Comparison of ENCODE assay signal across 9 cellular contexts in the genomic region with DNA sequence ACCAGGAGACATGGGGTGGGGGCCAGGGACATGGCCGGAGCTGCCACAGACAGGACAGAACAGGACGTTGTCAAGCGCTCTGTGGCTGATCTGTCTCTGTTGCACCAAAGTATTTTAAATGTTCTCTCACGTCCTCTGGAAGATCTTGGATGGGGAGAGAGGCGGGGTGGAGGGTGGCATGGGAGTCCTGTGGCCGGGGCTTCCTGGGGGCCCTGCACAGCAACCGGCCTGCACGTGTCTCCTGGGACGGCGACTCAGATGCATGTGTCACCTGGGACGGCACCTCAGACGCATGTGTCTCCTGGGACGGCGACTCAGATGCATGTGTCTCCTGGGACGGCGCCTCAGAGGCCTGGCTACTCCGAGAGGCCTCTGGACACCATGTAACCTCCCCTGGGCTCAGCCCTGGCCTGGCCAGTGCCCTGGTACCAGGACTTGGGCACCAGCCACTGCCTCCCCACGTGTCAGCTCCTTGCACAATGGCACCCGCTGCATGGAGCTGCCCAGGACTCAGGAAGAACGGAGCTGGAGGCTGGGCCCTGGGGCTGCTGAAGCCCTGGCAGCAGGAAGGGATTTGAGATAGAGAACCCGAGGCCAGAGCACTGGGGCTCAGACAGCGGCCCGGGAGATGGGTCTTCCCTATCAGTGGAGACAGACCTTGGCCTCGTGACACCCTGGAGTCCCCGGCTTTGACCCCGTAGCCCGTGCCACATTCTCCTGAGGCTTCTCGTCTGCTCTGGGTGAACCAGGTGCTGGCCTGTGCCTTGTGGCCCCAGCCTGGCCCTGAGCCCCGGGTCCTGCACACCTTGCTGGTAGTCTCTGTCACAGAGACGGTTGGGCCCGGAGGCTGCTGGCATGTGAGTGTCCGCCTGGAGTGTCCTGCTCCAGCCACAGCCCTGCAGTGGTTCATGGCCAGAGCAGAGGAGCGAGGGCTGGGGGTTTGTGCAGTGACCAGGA. TPM values are rescaled to one million over a fixed set of nuclear protein-coding genes. Genes with fewer than 3 reads are reported as not detected.
DNase-seq lines count a peak whose midpoint lies in the region; ATAC-seq and TF ChIP-seq lines count a peak whose summit lies in the region.
"Had no signal": no experiment of that assay in that cellular context is flagged by ENCODE, and none has a peak within 500 bp of the region (broad histone marks: within the 10 kb centered on the region; RNA-seq: fewer than 3 reads in every experiment).

No MANE protein-coding gene starts in this region.

- no peaks in the 10 kb centered on the region for H3K27me3 ChIP-seq in CD4-positive, alpha-beta T cell (ENCODE audit: control insufficient read depth, insufficient read depth, low read length)
- no peaks in the 10 kb centered on the region; the same call in 1 of the 2 replicates for H3K27me3 ChIP-seq in IMR-90 (ENCODE audit: control insufficient read depth, insufficient read depth, low read length)
- peaks cover 0 to 61% (median 0%) of the 10 kb centered on the region in 4 donors for H3K27me3 ChIP-seq in esophagus squamous epithelium

- BruUV-seq in IMR-90 (replicated peaks; lab: Mats Ljungman, UMichigan) = no TSS peak

- peak overlapping the region; percentile 85 for H2AK9ac ChIP-seq in IMR-90 (replicated peaks; ENCODE audit: low read depth, low read length, poor library complexity)

- H2AK5ac ChIP-seq in IMR-90 (ENCODE audit: low read depth, low read length) = no peak overlapping the region

- no peak overlapping the region for H3K4ac ChIP-seq in IMR-90 (ENCODE audit: low read depth, low read length)

- POLR2A ChIA-PET in CD4-positive, alpha-beta T cell (lab: Charles Lee) = interaction anchor here (0.7 to 1.2 kb wide), 2 partner anchors 33 to 35 kb away, joined by 5 read pairs; no protein-coding TSS in a partner anchor
- POLR2A ChIA-PET in IMR-90 (lab: Charles Lee; ENCODE audit: unreplicated experiment) = no interaction called here

- H3K23ac ChIP-seq in IMR-90 (ENCODE audit: low read depth, low read length) = no peak overlapping the region

- H3K27ac ChIP-seq in CD4-positive, alpha-beta T cell (ENCODE audit: low read depth, low read length) = no peak overlapping the region
- H3K27ac ChIP-seq in IMR-90 (ENCODE audit: insufficient read depth, low read length) (no peak overlapping the region), esophagus squamous epithelium (no peak overlapping the region)

- no peak overlapping the region for H3K18ac ChIP-seq in IMR-90 (ENCODE audit: low read depth, low read length)

- H3K56ac ChIP-seq in IMR-90 (ENCODE audit: extremely low read depth, insufficient read depth, low read length) = no peak overlapping the region

- H3K4me1 ChIP-seq in IMR-90 (ENCODE audit: control insufficient read depth, insufficient read depth, low read length) (no peaks in the 10 kb centered on the region; the same call in 1 of the 2 replicates), esophagus squamous epithelium (peaks cover 6 to 22% (median 8%) of the 10 kb centered on the region in 3 donors)

- peaks cover 8% of the 10 kb centered on the region for H3K4me1 Mint-ChIP-seq in CD4-positive, alpha-beta T cell (ENCODE audit: low read depth)
- H3K4me1 Mint-ChIP-seq in brain = peaks cover 18% of the 10 kb centered on the region
- H3K4me1 Mint-ChIP-seq in naive B cell = peaks cover 7 to 12% (median 7%) of the 10 kb centered on the region in 3 donors

- no peak for ATAC-seq in CD4-positive, alpha-beta T cell (ENCODE audit: poor library complexity)
- ATAC-seq in IMR-90 (ENCODE audit: low read depth) (no peak), naive B cell (ENCODE audit: low read depth in 2 of 2) (no peak), GM18867 (IDR thresholded peaks at IDR 0.05; ENCODE audit: unreplicated experiment) (no peak), HG03520 (IDR thresholded peaks at IDR 0.05; ENCODE audit: unreplicated experiment) (no peak)

- H4K5ac ChIP-seq in IMR-90 (ENCODE audit: low read depth, low read length) = no peak overlapping the region

- H3K9me3 Mint-ChIP-seq in CD4-positive, alpha-beta T cell = no peaks in the 10 kb centered on the region
- H3K9me3 Mint-ChIP-seq in brain (peaks cover 0 to 7% (median 0%) of the 10 kb centered on the region in 5 experiments), naive B cell (no peaks in the 10 kb centered on the region)

- H3K4me2 ChIP-seq in IMR-90 (ENCODE audit: low read depth, low read length) = no peak overlapping the region

- in situ Hi-C loops in IMR-90 (cut with MboI; ENCODE audit: low sequenced_read_pairs) = loop anchor here (5.0 kb wide), 1 partner anchor 260 kb away; no protein-coding TSS in a partner anchor

- H3K27me3 Mint-ChIP-seq in CD4-positive, alpha-beta T cell = no peaks in the 10 kb centered on the region
- H3K27me3 Mint-ChIP-seq in brain (no peaks in the 10 kb centered on the region), naive B cell (peaks cover 0 to 18% (median 14%) of the 10 kb centered on the region in 3 donors)

- no peak overlapping the region for H3K14ac ChIP-seq in IMR-90 (replicated peaks; ENCODE audit: low read depth, low read length)

- H3K36me3 ChIP-seq in IMR-90 (ENCODE audit: control insufficient read depth, insufficient read depth, low read length) = no peaks in the 10 kb centered on the region
- no peaks in the 10 kb centered on the region for H3K36me3 ChIP-seq in esophagus squamous epithelium
- H3K36me3 ChIP-seq: thoracic aorta had no signal

- peak overlapping the region; percentile 71 for H3K4me3 Mint-ChIP-seq in CD4-positive, alpha-beta T cell
- H3K4me3 Mint-ChIP-seq in brain (peak overlapping the region in 3 of 5 experiments; percentile 16 to 56 (median 20)), naive B cell (peak overlapping the region in 7 of 8 donors; percentile 24 to 76 (median 59))

- no peak overlapping the region for H3K4me3 ChIP-seq in IMR-90 (ENCODE audit: insufficient read depth, low read depth, low read length)
- no peak overlapping the region for H3K4me3 ChIP-seq in esophagus squamous epithelium

- no peak overlapping the region for H4K91ac ChIP-seq in IMR-90 (ENCODE audit: insufficient read depth, low read depth, low read length)

- H2BK15ac ChIP-seq in IMR-90 (ENCODE audit: low read depth, low read length) = no peak overlapping the region

- DNase-seq in CD4-positive, alpha-beta T cell = no peak
- DNase-seq in IMR-90 (no peak), naive B cell (no peak), hepatic stellate cell (ENCODE audit: low spot score) (no peak), esophagus squamous epithelium (lab: John Stamatoyannopoulos, UW) (no peak)

- H3K79me1 ChIP-seq in IMR-90 (ENCODE audit: low read depth in 1 of 2, low read length in 2 of 2) = no peaks in the 10 kb centered on the region

- H3K9me3 ChIP-seq in CD4-positive, alpha-beta T cell (ENCODE audit: control insufficient read depth, low read length) = no peaks in the 10 kb centered on the region
- H3K9me3 ChIP-seq in IMR-90 (ENCODE audit: control insufficient read depth, insufficient read depth, low read length) (no peaks in the 10 kb centered on the region), esophagus squamous epithelium (no peaks in the 10 kb centered on the region)
- H3K9me3 ChIP-seq: thoracic aorta had no signal

- peaks cover 5% of the 10 kb centered on the region for H3K36me3 Mint-ChIP-seq in CD4-positive, alpha-beta T cell (ENCODE audit: low read depth)
- H3K36me3 Mint-ChIP-seq in brain (no peaks in the 10 kb centered on the region), naive B cell (no peaks in the 10 kb centered on the region)

- H3K9ac ChIP-seq in IMR-90 (ENCODE audit: low read depth, low read length) = no peak overlapping the region

- CTCF ChIA-PET in CD4-positive, alpha-beta T cell (lab: Charles Lee) = interaction anchor here (1.0 to 1.7 kb wide), 3 partner anchors 33 to 59 kb away, joined by 3 to 10 read pairs (median 4); no protein-coding TSS in a partner anchor
- CTCF ChIA-PET in IMR-90 (lab: Yijun Ruan, JAX) = interaction anchor here (0.6 to 1.6 kb wide), 17 partner anchors 10 to 417 kb away, joined by 3 to 15 read pairs (median 3); no protein-coding TSS in a partner anchor

- H2BK20ac ChIP-seq in IMR-90 (ENCODE audit: low read depth, low read length) = no peak overlapping the region

- H3K9me1 ChIP-seq in IMR-90 (ENCODE audit: insufficient read depth, low read length) = no peaks in the 10 kb centered on the region; the same call in 1 of the 2 replicates

- H2BK120ac ChIP-seq in IMR-90 (ENCODE audit: low read depth, low read length) = no peak overlapping the region

- H4K20me1 ChIP-seq in IMR-90 (ENCODE audit: insufficient read depth, low read length) = no peaks in the 10 kb centered on the region

- dilution Hi-C loops in IMR-90 (cut with HindIII; ENCODE audit: low sequenced_read_pairs, unreplicated experiment) = no loop called here

- TF ChIP-seq CTCF in CD4-positive, alpha-beta T cell (IDR thresholded peaks at IDR 0.05) = no peak
- no peak for TF ChIP-seq CTCF in IMR-90 (conservative IDR thresholded peaks at IDR 0.05; ENCODE audit: low read depth, low read length)
- TF ChIP-seq CTCF in brain (conservative IDR thresholded peaks at IDR 0.05) = no peak
- TF ChIP-seq CTCF in esophagus squamous epithelium (IDR thresholded peaks at IDR 0.05) = no peak

- H2AFZ ChIP-seq in IMR-90 (replicated peaks; ENCODE audit: low read length, poor library complexity) = no peak overlapping the region

- TF ChIP-seq RAD21 in IMR-90 (IDR thresholded peaks at IDR 0.05; ENCODE audit: low read length) = no peak

- WGBS in IMR-90 (ENCODE audit: extremely low coverage in 2 of 2, insufficient read length in 1 of 2), 2 experiments = 89% methylated on average over 23 of the region's 33 CpGs; no CpG with 5 or more reads in 1 of the 2 experiments
- 70 to 78% methylated on average over 11 to 14 of the region's 33 CpGs for WGBS in esophagus squamous epithelium, 2 donors

- H4K8ac ChIP-seq in IMR-90 (ENCODE audit: low read depth in 2 of 2, low read length in 2 of 2) = no peak overlapping the region

- no peak overlapping the region for H3K27ac Mint-ChIP-seq in CD4-positive, alpha-beta T cell
- H3K27ac Mint-ChIP-seq in brain (peak overlapping the region in 1 of 5 experiments; percentile 90), naive B cell (peak overlapping the region in 2 of 6 donors; percentile 24 to 84)

- intact Hi-C loops in CD4-positive, alpha-beta T cell (cut with DNase I, micrococcal nuclease) = loop anchor here (1.0 to 10.0 kb wide), 5 partner anchors 32 to 428 kb away; a partner anchor contains a TSS
- intact Hi-C loops in IMR-90 (cut with micrococcal nuclease) (loop anchor here (1.0 to 5.0 kb wide), 4 partner anchors 39 to 265 kb away; a partner anchor contains a TSS), esophagus squamous epithelium (cut with DNase I) (loop anchor here (5.0 kb wide), 2 partner anchors 40 to 265 kb away; no protein-coding TSS in a partner anchor)

- no peak overlapping the region for H2BK5ac ChIP-seq in IMR-90 (ENCODE audit: low read depth, low read length, poor library complexity, severe bottlenecking)

- TF ChIP-seq POLR2A in IMR-90 (IDR thresholded peaks at IDR 0.05; ENCODE audit: low read depth, low read length) (no peak), esophagus squamous epithelium (IDR thresholded peaks at IDR 0.05) (no peak)

RNA-seq across cellular contexts. Expression of a gene that starts 14.7 kb away (rescaled TPM):
- total RNA-seq in CD4-positive, alpha-beta T cell = 10 to 100 TPM; 11.5 to 12.0 TPM
- 2.2 and 3.3 TPM in 2 replicates for total RNA-seq in IMR-90 (2012; rRNA removed)
- polyA plus RNA-seq in IMR-90 (2012; rRNA removed) = 16.2 and 22.6 TPM in 2 replicates
- polyA plus RNA-seq in IMR-90 (2012; cell fraction: cytosol; rRNA removed) = 5.3 and 15.6 TPM in 2 replicates
- polyA plus RNA-seq in IMR-90 (2012; cell fraction: nucleus; rRNA removed; ENCODE audit: low replicate concordance) = 8.6 and 25.8 TPM in 2 replicates
- polyA plus RNA-seq in brain (ENCODE audit: insufficient read depth, low read depth, low replicate concordance) = 18.1 TPM
- 10 to 100 TPM in 1 of 6 donors, 1 to 10 TPM in 5; 2.9 to 20.0 (median 4.3) TPM for polyA plus RNA-seq in naive B cell (ENCODE audit: low read depth in 6 of 6)
- total RNA-seq in esophagus squamous epithelium = 1 to 10 TPM; 1.6 to 4.6 (median 2.9) TPM

Comparison
In these comparisons a context has a peak if more than half of its experiments do, and no peak if none do; other contexts are left out.
1. H3K4me3 Mint-ChIP-seq: peak in every context shown above with its lines; median percentile 71 in CD4-positive, alpha-beta T cell; 59 in naive B cell; 20 in brain.